In the genomic region with DNA sequence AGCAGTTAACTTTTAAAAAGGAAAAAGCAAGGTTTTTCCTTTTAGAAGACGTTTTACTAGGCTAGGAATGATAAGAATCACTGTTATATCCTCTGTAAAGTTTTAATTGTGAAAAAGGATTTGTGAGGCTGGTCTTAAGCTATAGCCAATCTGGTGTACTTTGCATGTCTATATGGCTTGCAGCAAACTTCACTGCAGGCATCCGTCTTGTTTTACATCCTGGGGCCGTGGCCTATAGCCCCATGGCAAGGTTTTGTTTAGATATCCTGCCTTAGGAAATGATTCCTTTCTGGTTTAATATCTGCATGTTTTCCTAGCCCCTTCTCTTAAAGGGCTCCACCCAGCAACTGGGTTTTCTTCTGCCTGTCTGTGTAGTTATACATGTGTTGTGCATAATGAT, we compare ENCODE assay signal across 16 cellular contexts.
DNase-seq lines count a peak whose midpoint lies in the region; FAIRE-seq and TF ChIP-seq lines count a peak whose summit lies in the region.
"Had no signal": no experiment of that assay in that cellular context is flagged by ENCODE, and none has a peak within 500 bp of the region (broad histone marks: within the 10 kb centered on the region; RNA-seq: fewer than 3 reads in every experiment).

No MANE protein-coding gene starts in this region.

- no peak overlapping the region for H2BK5ac ChIP-seq in H9 (ENCODE audit: insufficient read length, low read length)

- no peaks in the 10 kb centered on the region for H3K79me2 ChIP-seq in H9 (ENCODE audit: insufficient read depth, low read length)

- POLR2A ChIA-PET in HEK293T (lab: Yijun Ruan, JAX): no interaction called here

- DNase-seq in H9 (peak; percentile 39), NCI-H748 treated with DMSO at 0.1 percent for 48 hours (lab: John Stamatoyannopoulos, UW) (peak; percentile 23), GM13977 (ENCODE audit: low spot score) (no peak), HEK293T (ENCODE audit: extremely low spot score) (no peak), D721Med (ENCODE audit: insufficient read length, low spot score) (no peak)
- DNase-seq: CD8-positive, alpha-beta T cell; COR-L47; DND-41; GF-D8; GOT3; KG1 had no signal

- no peaks in the 10 kb centered on the region for H3K23me2 ChIP-seq in H9 (ENCODE audit: insufficient read length, low read depth, low read length, poor library complexity, severe bottlenecking)

- H3K9me3 ChIP-seq in H9 (ENCODE audit: control insufficient read depth, low read depth, low read length) (no peaks in the 10 kb centered on the region), iPS-18a (ENCODE audit: control insufficient read depth, low read depth, low read length) (peaks cover 13% of the 10 kb centered on the region)
- H3K9me3 ChIP-seq: A549 had no signal

- H3K14ac ChIP-seq in H9 (ENCODE audit: insufficient read depth, low read length): no peak overlapping the region

- no peak overlapping the region for H3K23ac ChIP-seq in H9 (ENCODE audit: insufficient read length, low read depth, low read length)

- H3K4me1 Mint-ChIP-seq in H9: peaks cover 38 to 41% of the 10 kb centered on the region in 2 experiments
- H3K4me1 Mint-ChIP-seq: CD14-positive monocyte had no signal

- no peak overlapping the region for H4K8ac ChIP-seq in H9 (replicated peaks; ENCODE audit: insufficient read length, low read depth, low read length)

- no peak overlapping the region for H3K4ac ChIP-seq in H9 (ENCODE audit: low read depth, low read length)

- TF ChIP-seq CTCF in H9 (conservative IDR thresholded peaks at IDR 0.05): no peak
- TF ChIP-seq CTCF in GM13977 (IDR thresholded peaks at IDR 0.05; ENCODE audit: extremely low read depth, insufficient read depth, missing control alignments): no peak
- no peak for TF ChIP-seq CTCF in D721Med (IDR thresholded peaks at IDR 0.05; ENCODE audit: insufficient read depth, missing control alignments)

- H3K36me3 Mint-ChIP-seq in H9 (ENCODE audit: insufficient read depth in 1 of 3, low read depth in 3 of 3): peaks cover 0 to 12% (median 0%) of the 10 kb centered on the region in 3 experiments; a peak in 4 of 7 replicates
- H3K36me3 Mint-ChIP-seq: CD14-positive monocyte; CD8-positive, alpha-beta T cell had no signal

- H3K27me3 ChIP-seq in H9 (ENCODE audit: insufficient read depth, low read length) (no peaks in the 10 kb centered on the region), iPS-18a (ENCODE audit: control insufficient read depth, insufficient read depth, low read length) (no peaks in the 10 kb centered on the region)

- no peak overlapping the region for H2AK5ac ChIP-seq in H9 (ENCODE audit: insufficient read length, low read length)

- H3K18ac ChIP-seq in H9 (ENCODE audit: insufficient read length, low read depth, low read length): no peak overlapping the region

- H3K9ac ChIP-seq in H9 (ENCODE audit: extremely low read depth, insufficient read length, low read length) (no peak overlapping the region), iPS-18a (ENCODE audit: low read length) (peak overlapping the region; percentile 23)

- H3K4me3 ChIP-seq in iPS-18a (ENCODE audit: low read length): peak overlapping the region; percentile 1
- H3K4me3 ChIP-seq: A549 had no signal

- peak overlapping the region; percentile 89 to 98 (median 97) for H3K27ac Mint-ChIP-seq in H9
- H3K27ac Mint-ChIP-seq: CD14-positive monocyte; CD8-positive, alpha-beta T cell; IgD-negative memory B cell had no signal

- H3K4me1 ChIP-seq in H9 (ENCODE audit: insufficient read depth, low read length) (no peaks in the 10 kb centered on the region; the same call in 1 of the 2 replicates), iPS-18a (ENCODE audit: control insufficient read depth, low read depth, low read length) (peaks cover 21% of the 10 kb centered on the region)
- H3K4me1 ChIP-seq: A549 had no signal

- CTCF ChIA-PET in HEK293T (lab: Yijun Ruan, JAX): no interaction called here

- no peak overlapping the region for H2BK12ac ChIP-seq in H9 (ENCODE audit: insufficient read length, low read depth, low read length)

- no CpG with 5 or more reads among the region's 3 CpGs for WGBS in H9 (ENCODE audit: extremely low coverage, insufficient read length, low lambda C conversion rate)

- H2BK20ac ChIP-seq in H9 (ENCODE audit: low read depth, low read length, poor library complexity, severe bottlenecking): no peak overlapping the region

- H4K91ac ChIP-seq in H9 (ENCODE audit: insufficient read length, low read depth, low read length): no peak overlapping the region

- no peaks in the 10 kb centered on the region for H3K79me1 ChIP-seq in H9 (ENCODE audit: insufficient read depth, low read depth, low read length, poor library complexity, severe bottlenecking)

- H4K20me1 ChIP-seq in H9 (ENCODE audit: control insufficient read depth, insufficient read depth, insufficient read length): no peaks in the 10 kb centered on the region

- H3K4me2 ChIP-seq in H9 (ENCODE audit: insufficient read depth, insufficient read length, low read length): no peak overlapping the region
- H3K4me2 ChIP-seq: A549 had no signal

- H3K56ac ChIP-seq in H9 (ENCODE audit: insufficient read length, low read depth, low read length): no peak overlapping the region

- H3K27ac ChIP-seq in H9 (ENCODE audit: insufficient read length, low read depth, low read length): no peak overlapping the region
- peak overlapping the region; percentile 69 for H3K27ac ChIP-seq in iPS-18a (ENCODE audit: low read length)
- H3K27ac ChIP-seq: A549, HL-60 had no signal

- no peak overlapping the region for H2BK15ac ChIP-seq in H9 (ENCODE audit: low read depth, low read length)

- no peak overlapping the region for H2BK120ac ChIP-seq in H9 (ENCODE audit: low read depth, low read length, poor library complexity, severe bottlenecking)

- H3K4me3 Mint-ChIP-seq in H9: peak overlapping the region in 1 of 2 experiments; percentile 67; a peak in 2 of 5 replicates
- H3K4me3 Mint-ChIP-seq: CD14-positive monocyte; CD8-positive, alpha-beta T cell; IgD-negative memory B cell had no signal

- peaks cover 2% of the 10 kb centered on the region; the same call in 1 of the 2 replicates for H3K27me3 Mint-ChIP-seq in H9 (ENCODE audit: low read depth)

- in situ Hi-C loops in GM13977 (cut with MboI; ENCODE audit: low pct_unique_long_range_greater_than_20kb, low sequenced_read_pairs, unreplicated experiment): no loop called here

- H2AFZ ChIP-seq in H9 (ENCODE audit: low read length): no peak overlapping the region

- H4K5ac ChIP-seq in H9 (ENCODE audit: insufficient read length, low read depth, low read length): no peak overlapping the region

- no peaks in the 10 kb centered on the region for H3K36me3 ChIP-seq in iPS-18a (ENCODE audit: control insufficient read depth, low read depth, low read length)

- FAIRE-seq in D721Med (lab: Jason Lieb, UNC): no peak
- FAIRE-seq: A549 had no signal

- peaks cover 0 to 3% of the 10 kb centered on the region in 2 experiments; a peak in 2 of 5 replicates for H3K9me3 Mint-ChIP-seq in H9
- H3K9me3 Mint-ChIP-seq: CD8-positive, alpha-beta T cell had no signal

- H3T11ph ChIP-seq in H9 (ENCODE audit: low read length): no peak overlapping the region

TF ChIP-seq in HEK293T, 16 proteins besides CTCF, POLR2A, EP300 and RAD21:
- TF ChIP-seq SUZ12 (IDR thresholded peaks at IDR 0.05) (no peak), NFRKB (IDR thresholded peaks at IDR 0.05) (no peak), TARDBP (IDR thresholded peaks at IDR 0.05) (no peak), FOXA1 (IDR thresholded peaks at IDR 0.05) (no peak), FOXK2 (IDR thresholded peaks at IDR 0.05) (no peak), SP1 (IDR thresholded peaks at IDR 0.05) (no peak), ELF4 (IDR thresholded peaks at IDR 0.05) (no peak), L3MBTL2 (conservative IDR thresholded peaks at IDR 0.05) (no peak), HDGF (IDR thresholded peaks at IDR 0.05; ENCODE audit: borderline replicate concordance) (no peak), ZNF384 (IDR thresholded peaks at IDR 0.05) (no peak), BHLHE40 (IDR thresholded peaks at IDR 0.05; ENCODE audit: borderline replicate concordance) (no peak)
- TF ChIP-seq, protein P1, sequence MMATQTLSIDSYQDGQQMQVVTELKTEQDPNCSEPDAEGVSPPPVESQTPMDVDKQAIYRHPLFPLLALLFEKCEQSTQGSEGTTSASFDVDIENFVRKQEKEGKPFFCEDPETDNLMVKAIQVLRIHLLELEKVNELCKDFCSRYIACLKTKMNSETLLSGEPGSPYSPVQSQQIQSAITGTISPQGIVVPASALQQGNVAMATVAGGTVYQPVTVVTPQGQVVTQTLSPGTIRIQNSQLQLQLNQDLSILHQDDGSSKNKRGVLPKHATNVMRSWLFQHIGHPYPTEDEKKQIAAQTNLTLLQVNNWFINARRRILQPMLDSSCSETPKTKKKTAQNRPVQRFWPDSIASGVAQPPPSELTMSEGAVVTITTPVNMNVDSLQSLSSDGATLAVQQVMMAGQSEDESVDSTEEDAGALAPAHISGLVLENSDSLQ (IDR thresholded peaks at IDR 0.05): no peak

Comparison
In these comparisons a context has a peak if more than half of its experiments do, and no peak if none do; other contexts are left out.
1. DNase-seq: peak in H9 (single experiment) and NCI-H748 treated with DMSO at 0.1 percent for 48 hours (single experiment); none in GM13977 (single experiment), HEK293T (single experiment) and D721Med (single experiment).